Comparison of ENCODE assay signal across 25 cellular contexts in genomic region chr1:90274376-90274775, GRCh38.
"Had no signal": no experiment of that assay in that cellular context is flagged by ENCODE, and none has a peak within 500 bp of the region (broad histone marks: within the 10 kb centered on the region; RNA-seq: fewer than 3 reads in every experiment).

No MANE protein-coding gene starts in this region.

- H2AFZ ChIP-seq: hepatocyte had no signal

- H3K79me2 ChIP-seq: hepatocyte had no signal

- DNase-seq: activated B cell treated with CpG ODN at 0.5 μM for 24 hours; activated CD4-positive, alpha-beta T cell treated with anti-CD3 and anti-CD28 coated beads for 36 hours; activated CD4-positive, alpha-beta T cell treated with anti-CD3 and anti-CD28 coated beads, Interleukin-2, amount 50 U/mL, for 4 hours; activated CD8-positive, alpha-beta memory T cell treated with anti-CD3 and anti-CD28 coated beads for 24 hours; activated CD8-positive, alpha-beta memory T cell treated with anti-CD3 and anti-CD28 coated beads, Interleukin-2, amount 50 U/mL, for 4 hours; activated naive CD4-positive, alpha-beta T cell treated with anti-CD3 and anti-CD28 coated beads for 36 hours; activated naive CD8-positive, alpha-beta T cell treated with anti-CD3 and anti-CD28 coated beads, Interleukin-2, amount 10 ng/mL, durations not matched to agents 7 days and 5 days; activated T-cell treated with anti-CD3 and anti-CD28 coated beads, Interleukin-2, amount 50 U/mL, for 24 hours; amniotic stem cell; cortex of kidney; endodermal cell; foreskin fibroblast; immature natural killer cell; mammary epithelial cell; ovary; spleen; stimulated activated CD4-positive, alpha-beta T cell treated with anti-CD3 and anti-CD28 coated beads, Interleukin-4, amount 100 ng/mL, for 1 hour; stimulated activated naive CD4-positive, alpha-beta T cell; T1000 had no signal

- ATAC-seq: activated CD4-positive, alpha-beta T cell treated with anti-CD3 and anti-CD28 coated beads for 36 hours; left lobe of liver had no signal

- H3K36me3 ChIP-seq: neutrophil, ovary, prostate gland, spleen, thoracic aorta had no signal

- H3K4me1 ChIP-seq: prostate gland, spleen had no signal

- H3K27ac ChIP-seq: epithelial cell of prostate, hepatocyte, neutrophil, ovary, prostate gland, spleen, thoracic aorta had no signal

- H3K4me3 ChIP-seq: hepatocyte, ovary, prostate gland, spleen, thoracic aorta had no signal

- H3K27me3 ChIP-seq: hepatocyte, neutrophil, ovary, spleen had no signal

- H3K9me3 ChIP-seq: neutrophil, ovary, prostate gland, thoracic aorta had no signal

- H3K4me2 ChIP-seq: hepatocyte had no signal
